1 cellular context compared by ENCODE assay signal in genomic region chr22:50581031-50581949, GRCh38.
TF ChIP-seq lines count a peak whose summit lies in the region.

No MANE protein-coding gene starts in this region.

TF ChIP-seq in liver, 16 proteins besides CTCF, POLR2A, EP300 and RAD21 (continued from another document):
- TF ChIP-seq REST (IDR thresholded peaks at IDR 0.05) (no peak), FOXA1 (IDR thresholded peaks at IDR 0.05) (no peak), HNF4A (conservative IDR thresholded peaks at IDR 0.05) (no peak), RXRA (IDR thresholded peaks at IDR 0.05) (no peak), JUND (IDR thresholded peaks at IDR 0.05) (no peak), HNF4G (IDR thresholded peaks at IDR 0.05) (no peak), FOXA2 (IDR thresholded peaks at IDR 0.05) (no peak), NR2F2 (IDR thresholded peaks at IDR 0.05) (no peak), YY1 (IDR thresholded peaks at IDR 0.05) (no peak), SP1 (IDR thresholded peaks at IDR 0.05) (no peak)
- TF ChIP-seq, protein P1, sequence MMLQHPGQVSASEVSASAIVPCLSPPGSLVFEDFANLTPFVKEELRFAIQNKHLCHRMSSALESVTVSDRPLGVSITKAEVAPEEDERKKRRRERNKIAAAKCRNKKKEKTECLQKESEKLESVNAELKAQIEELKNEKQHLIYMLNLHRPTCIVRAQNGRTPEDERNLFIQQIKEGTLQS (IDR thresholded peaks at IDR 0.05): no peak
